In genomic region chr5:72847439-72847838, GRCh38 we compare ENCODE assay signal across 8 cellular contexts. TPM values are rescaled to one million over a fixed set of nuclear protein-coding genes. Genes with fewer than 3 reads are reported as not detected.
DNase-seq lines count a peak whose midpoint lies in the region; ATAC-seq, FAIRE-seq and TF ChIP-seq lines count a peak whose summit lies in the region.

No MANE protein-coding gene starts in this region.

- H2AFZ ChIP-seq in K562 (ENCODE audit: low read depth, low read length) = peak overlapping the region; percentile 44

- POLR2A ChIA-PET in A673 (lab: Charles Lee; ENCODE audit: low non-redundant PET) = no interaction called here
- POLR2A ChIA-PET in K562 (lab: Yijun Ruan, JAX) = interaction anchor here (0.8 to 1.0 kb wide), 3 partner anchors 9 to 286 kb away, joined by 3 to 5 read pairs (median 3); no protein-coding TSS in a partner anchor

- TF ChIP-seq RAD21 in K562 (CRISPR knock-in tag; conservative IDR thresholded peaks at IDR 0.05 in 1 of 2, IDR thresholded peaks at IDR 0.05 in 1 of 2) = no peak

- H3K9me3 Mint-ChIP-seq in HFFc6 = no peaks in the 10 kb centered on the region

- 0% methylated on average over 3 of the region's 3 CpGs for WGBS in K562 (ENCODE audit: insufficient coverage, low coverage, missing lambda C conversion rate)
- WGBS in mesodermal cell (ENCODE audit: insufficient coverage in 2 of 2), 2 experiments = no CpG with 5 or more reads among the region's 3 CpGs

- TF ChIP-seq EP300 in K562 (IDR thresholded peaks at IDR 0.05; ENCODE audit: low read length) = no peak

- FAIRE-seq in K562 (lab: Jason Lieb, UNC) = no peak

- no peaks in the 10 kb centered on the region for H3K9me3 ChIP-seq in A673 (ENCODE audit: low read depth, low read length, poor library complexity, severe bottlenecking)
- H3K9me3 ChIP-seq in K562 (replicated peaks; ENCODE audit: control insufficient read depth, insufficient read depth, low read depth, low read length) = no peaks in the 10 kb centered on the region; the same call in 1 of the 2 replicates
- no peaks in the 10 kb centered on the region for H3K9me3 ChIP-seq in mesodermal cell (ENCODE audit: control insufficient read depth, low read length)

- in situ Hi-C loops in K562 (cut with MboI) = no loop called here

- H3K4me3 ChIP-seq in A673 (ENCODE audit: low read depth, low read length, poor library complexity, severe bottlenecking) (peak overlapping the region; percentile 88), K562 (peak overlapping the region; percentile 72; the same call in 1 of the 2 replicates), mesodermal cell (ENCODE audit: extremely low read depth, insufficient read depth, low read length, poor library complexity, severe bottlenecking) (peak overlapping the region; percentile 73)

- H3K36me3 Mint-ChIP-seq in HFFc6 (ENCODE audit: low read depth) = peaks cover 27% of the 10 kb centered on the region

- H3K27ac Mint-ChIP-seq in HFFc6 = peak overlapping the region; percentile 94; the same call in 1 of the 2 replicates

- peaks cover 51% of the 10 kb centered on the region for H3K79me2 ChIP-seq in K562 (ENCODE audit: control insufficient read depth, insufficient read depth, low read length)

- ATAC-seq in K562 (no peak), left lobe of liver (no peak), HG03439 (IDR thresholded peaks at IDR 0.05; ENCODE audit: unreplicated experiment) (no peak)

- peak overlapping the region in 1 of 2 experiments; percentile 94; a peak in 2 of 4 replicates for H3K9ac ChIP-seq in K562 (ENCODE audit: insufficient read depth in 1 of 2, low read depth in 2 of 2, low read length in 2 of 2)

- H3K27me3 ChIP-seq in A673 (replicated peaks; ENCODE audit: insufficient read depth, low read depth, low read length, poor library complexity) (no peaks in the 10 kb centered on the region), K562 (ENCODE audit: control insufficient read depth in 2 of 2, insufficient read depth in 2 of 2, low read length in 2 of 2) (no peaks in the 10 kb centered on the region)

- H3K4me3 Mint-ChIP-seq in HFFc6 = peak overlapping the region; percentile 98

- H3K36me3 ChIP-seq in A673 (ENCODE audit: insufficient read depth, low read length, poor library complexity, severe bottlenecking) (peaks cover 13% of the 10 kb centered on the region), K562 (ENCODE audit: control insufficient read depth, insufficient read depth, low read length) (peaks cover 32% of the 10 kb centered on the region; the same call in 2 of the 3 replicates), mesodermal cell (ENCODE audit: control insufficient read depth, insufficient read depth, low read length) (peaks cover 18% of the 10 kb centered on the region)

- DNase-seq in A673 (ENCODE audit: low spot score) = no peak
- no peak for DNase-seq in HFFc6
- DNase-seq in K562 (ENCODE audit: extremely low read depth in 1 of 4, low spot score in 3 of 4) = no peak
- DNase-seq in middle frontal gyrus (ENCODE audit: extremely low spot score, low spot score) = no peak
- no peak for DNase-seq in left lobe of liver (ENCODE audit: low spot score)
- no peak for DNase-seq in mucosa of gallbladder (ENCODE audit: low spot score)

- peaks cover 79% of the 10 kb centered on the region for H3K4me1 Mint-ChIP-seq in HFFc6 (ENCODE audit: low read depth)

- peak overlapping the region; percentile 85; the same call in 1 of the 2 replicates for H3K4me2 ChIP-seq in K562 (ENCODE audit: insufficient read depth, low read length)

- no peak for TF ChIP-seq POLR2A in K562 (conservative IDR thresholded peaks at IDR 0.05)

- CTCF ChIA-PET in A673 (lab: Charles Lee) (no interaction called here), K562 (lab: Yijun Ruan, JAX; ENCODE audit: low intra/inter-chr PET ratio) (no interaction called here)

- H3K27ac ChIP-seq in A673 (ENCODE audit: low read depth, low read length, poor library complexity, severe bottlenecking) (no peak overlapping the region), K562 (ENCODE audit: extremely low read depth, low read depth, low read length) (no peak overlapping the region), mesodermal cell (ENCODE audit: low read depth, low read length, severe bottlenecking) (peak overlapping the region; percentile 96)

- peaks cover 9% of the 10 kb centered on the region; the same call in 1 of the 2 replicates for H4K20me1 ChIP-seq in K562 (replicated peaks; ENCODE audit: control insufficient read depth, insufficient read depth, low read length)

- no peaks in the 10 kb centered on the region for H3K9me1 ChIP-seq in K562 (ENCODE audit: control insufficient read depth, insufficient read depth, low read length)

- intact Hi-C loops in A673 (cut with micrococcal nuclease; ENCODE audit: unreplicated experiment) (no loop called here), K562 (cut with micrococcal nuclease) (loop anchor here (10.0 kb wide), 1 partner anchor 323 kb away; no protein-coding TSS in a partner anchor)

- H3K4me1 ChIP-seq in A673 (ENCODE audit: insufficient read depth, low read length, poor library complexity, severe bottlenecking) (peaks cover 39% of the 10 kb centered on the region), K562 (replicated peaks in 1 of 2; ENCODE audit: control insufficient read depth in 2 of 2, insufficient read depth in 2 of 2, low read length in 2 of 2) (peaks cover 0 to 16% of the 10 kb centered on the region in 2 experiments; a peak in 3 of 5 replicates), mesodermal cell (ENCODE audit: control insufficient read depth, insufficient read depth, low read length, poor library complexity, severe bottlenecking) (peaks cover 20% of the 10 kb centered on the region)

- TF ChIP-seq CTCF in A673 (conservative IDR thresholded peaks at IDR 0.05; ENCODE audit: low read depth, low read length) = no peak
- TF ChIP-seq CTCF in HFFc6 (IDR thresholded peaks at IDR 0.05) = no peak
- TF ChIP-seq CTCF in K562 (IDR thresholded peaks at IDR 0.05 in 2 of 3, conservative IDR thresholded peaks at IDR 0.05 in 1 of 3; ENCODE audit: insufficient read depth in 2 of 3, low read depth in 1 of 3, low read length in 3 of 3) = no peak

- no TSS peak for BruUV-seq in A673 (replicated peaks; lab: Mats Ljungman, UMichigan)
- no TSS peak for BruUV-seq in K562 (replicated peaks; lab: Mats Ljungman, UMichigan)

- peaks cover 6% of the 10 kb centered on the region; the same call in 1 of the 2 replicates for H3K27me3 Mint-ChIP-seq in HFFc6 (ENCODE audit: insufficient read depth)

TF ChIP-seq in K562, 482 proteins besides CTCF, POLR2A, EP300 and RAD21 (continues in another document):
- TF ChIP-seq RBM39 (optimal IDR thresholded peaks at IDR 0.05; ENCODE audit: low read depth, low read length) (no peak), KAT8 (IDR thresholded peaks at IDR 0.05; ENCODE audit: low read depth) (no peak), ZNF589 (CRISPR knock-in tag; IDR thresholded peaks at IDR 0.05; ENCODE audit: low read depth) (peak; percentile 8; the same call in 1 of the 2 replicates), SP1 (CRISPR knock-in tag; IDR thresholded peaks at IDR 0.05) (no peak), THAP12 (CRISPR knock-in tag; IDR thresholded peaks at IDR 0.05) (no peak), KDM1A (IDR thresholded peaks at IDR 0.05) (no peak), C11orf30 (IDR thresholded peaks at IDR 0.05; ENCODE audit: low read depth) (0 out of 2 replicates have a peak, but pooled peaks have one; percentile 3), NR4A1 (CRISPR knock-in tag; IDR thresholded peaks at IDR 0.05) (no peak), NR4A1 (tag; IDR thresholded peaks at IDR 0.05) (no peak), MCM5 (IDR thresholded peaks at IDR 0.05; ENCODE audit: low read depth) (no peak), NONO (IDR thresholded peaks at IDR 0.05; ENCODE audit: low read depth in 2 of 2, low read length in 1 of 2) (no peak)

RNA-seq across cellular contexts. Expression of gene TNPO1, which starts 31.0 kb away (rescaled TPM):
- 175 and 201 TPM in 2 replicates for total RNA-seq in A673 (2021)
- 100 to 1,000 TPM; 149 to 194 (median 182) TPM for total RNA-seq in HFFc6 (2021; fragmentation: NEBNext Ultra II Directional; extraction: Animal tissue kit (Norgen Biotek cat#: 25700))
- total RNA-seq in K562 (2011; cell fraction: chromatin; rRNA removed; ENCODE audit: low replicate concordance) = 54.6 and 209 TPM in 2 replicates
- total RNA-seq in K562 (2011; cell fraction: nucleolus; rRNA removed) = 33.4 and 34.5 TPM in 2 replicates
- 47.5 and 61.9 TPM in 2 replicates for total RNA-seq in K562 (2011; cell fraction: nucleoplasm; rRNA removed)
- 114 and 120 TPM in 2 replicates for total RNA-seq in K562 (2014; rRNA removed)
- total RNA-seq in K562 (2014; rRNA removed; fragmentation: Illumina TruSeq; extraction: Trizol) = 160 and 174 TPM in 2 replicates
- total RNA-seq in K562 (2015; rRNA removed; fragmentation: Illumina TruSeq; extraction: Trizol) = 166 and 176 TPM in 2 replicates
- total RNA-seq in K562 (2021) = 124 and 127 TPM in 2 replicates
- 61.4 and 79.1 TPM in 2 replicates for polyA plus RNA-seq in K562 (2011; rRNA removed)
- polyA plus RNA-seq in K562 (2011; cell fraction: cytosol; rRNA removed) = 34.5 and 43.6 TPM in 2 replicates
- polyA plus RNA-seq in K562 (2011; cell fraction: nucleus; rRNA removed) = 29.5 and 30.0 TPM in 2 replicates
- 36.9 and 59.5 TPM in 2 replicates for polyA plus RNA-seq in K562 (2012)
- polyA plus RNA-seq in K562 (2014; fragmentation: Illumina TruSeq; extraction: Trizol) = 97.5 and 97.9 TPM in 2 replicates
- 10 to 100 TPM; 20.8 to 50.0 TPM for polyA plus RNA-seq in K562 (2014; fragmentation: Nextera tagmentation; extraction: Ambion mirVana)
- 52.0 and 57.9 TPM in 2 replicates for polyA plus RNA-seq in K562 (2014; rRNA removed)
- polyA minus RNA-seq in K562 (2011; rRNA and poly(A)+ RNA removed) = 636 and 709 TPM in 2 replicates
- 124 and 164 TPM in 2 replicates for polyA minus RNA-seq in K562 (2011; cell fraction: cytosol; rRNA and poly(A)+ RNA removed)
- 44.4 and 104 TPM in 2 replicates for polyA minus RNA-seq in K562 (2011; cell fraction: nucleus; rRNA and poly(A)+ RNA removed)
- 254 TPM for polyA plus RNA-seq in mesodermal cell (2013, experiment 1 of 2)
- polyA plus RNA-seq in mesodermal cell (2013, experiment 2 of 2) = 260 TPM
- 27.2 TPM for total RNA-seq in left lobe of liver
- total RNA-seq in mucosa of gallbladder = 99.6 TPM
